In genomic region chr11:15327786-15328231, GRCh38 we compare ENCODE assay signal across 8 cellular contexts.
A peak's percentile ranks its signal among the peaks of the same experiment; 100 is the strongest.
DNase-seq lines count a peak whose midpoint lies in the region; ATAC-seq lines count a peak whose summit lies in the region.

No MANE protein-coding gene starts in this region.

- DNase-seq in C1 segment of cervical spinal cord (lab: John Stamatoyannopoulos, UW) (peak in 8 of 14 donors; percentile 0 to 40 (median 11)), NCI-H1105 (lab: John Stamatoyannopoulos, UW) (peak; percentile 74), amniotic epithelial cell (ENCODE audit: low read depth) (peak; percentile 56), hypothalamus (lab: John Stamatoyannopoulos, UW) (peak in 37 of 51 donors; percentile 2 to 65 (median 24))
- peak; percentile 1 for DNase-seq in stimulated activated naive B cell treated with anti-CD40 and anti-IgM and Interleukin-4, amounts not matched to agents 10 μg/mL and 1 μg/mL and 100 μg/mL, for 72 hours

- ATAC-seq in GM18511 (IDR thresholded peaks at IDR 0.05; ENCODE audit: unreplicated experiment): peak; percentile 71
- peak in 1 of 2 donors; percentile 4 for ATAC-seq in stimulated activated naive B cell treated with anti-CD40 and anti-IgM and Interleukin-4, amounts not matched to agents 10 μg/mL and 1 μg/mL and 100 μg/mL, for 72 hours (replicated peaks)
- no peak for ATAC-seq in GM19395 (IDR thresholded peaks at IDR 0.05; ENCODE audit: unreplicated experiment)
- ATAC-seq in HG03135 (IDR thresholded peaks at IDR 0.05; ENCODE audit: unreplicated experiment): no peak

- peaks cover 0 to 3% of the 10 kb centered on the region in 2 donors for H3K9me3 Mint-ChIP-seq in stimulated activated naive B cell treated with anti-CD40 and anti-IgM and Interleukin-4, amounts not matched to agents 10 μg/mL and 1 μg/mL and 100 μg/mL, for 72 hours

- no peaks in the 10 kb centered on the region for H3K4me1 Mint-ChIP-seq in stimulated activated naive B cell treated with anti-CD40 and anti-IgM and Interleukin-4, amounts not matched to agents 10 μg/mL and 1 μg/mL and 100 μg/mL, for 72 hours

- peaks cover 0 to 6% of the 10 kb centered on the region in 2 donors for H3K27me3 Mint-ChIP-seq in stimulated activated naive B cell treated with anti-CD40 and anti-IgM and Interleukin-4, amounts not matched to agents 10 μg/mL and 1 μg/mL and 100 μg/mL, for 72 hours

- no peaks in the 10 kb centered on the region for H3K36me3 Mint-ChIP-seq in stimulated activated naive B cell treated with anti-CD40 and anti-IgM and Interleukin-4, amounts not matched to agents 10 μg/mL and 1 μg/mL and 100 μg/mL, for 72 hours

- H3K4me3 Mint-ChIP-seq in stimulated activated naive B cell treated with anti-CD40 and anti-IgM and Interleukin-4, amounts not matched to agents 10 μg/mL and 1 μg/mL and 100 μg/mL, for 72 hours: no peak overlapping the region

- no peak overlapping the region for H3K27ac Mint-ChIP-seq in stimulated activated naive B cell treated with anti-CD40 and anti-IgM and Interleukin-4, amounts not matched to agents 10 μg/mL and 1 μg/mL and 100 μg/mL, for 72 hours

Comparison
In these comparisons a context has a peak if more than half of its experiments do, and no peak if none do; other contexts are left out.
1. DNase-seq: peak in every context shown above with its lines; median percentile 74 in NCI-H1105; 56 in amniotic epithelial cell; 24 in hypothalamus; 11 in C1 segment of cervical spinal cord; 1 in stimulated activated naive B cell treated with anti-CD40 and anti-IgM and Interleukin-4, amounts not matched to agents 10 μg/mL and 1 μg/mL and 100 μg/mL, for 72 hours.